ENCODE assay signal across 11 cellular contexts in genomic region chr13:66995366-66995663, GRCh38.
DNase-seq lines count a peak whose midpoint lies in the region; ATAC-seq, FAIRE-seq and TF ChIP-seq lines count a peak whose summit lies in the region.
"Had no signal": no experiment of that assay in that cellular context is flagged by ENCODE, and none has a peak within 500 bp of the region (broad histone marks: within the 10 kb centered on the region; RNA-seq: fewer than 3 reads in every experiment).

No MANE protein-coding gene starts in this region.

- H3K9ac ChIP-seq in Loucy (ENCODE audit: low read depth, low read length, poor library complexity, severe bottlenecking) (peak overlapping the region; percentile 17), colonic mucosa (ENCODE audit: low read depth in 2 of 2, low read length in 2 of 2) (no peak overlapping the region)

- peaks cover 8% of the 10 kb centered on the region; the same call in 1 of the 2 replicates for H3F3A ChIP-seq in Loucy (ENCODE audit: low read depth)

- H2AFZ ChIP-seq in Loucy (ENCODE audit: low read length), result peak overlapping the region; percentile 76

- H3K27ac ChIP-seq in small intestine (ENCODE audit: low read depth in 1 of 2, low read length in 1 of 2) (no peak overlapping the region), colonic mucosa (no peak overlapping the region)

- FAIRE-seq in small intestine (lab: Jason Lieb, UNC), result no peak
- FAIRE-seq: A204.1 had no signal

- no peaks in the 10 kb centered on the region for H3K79me2 ChIP-seq in Loucy (ENCODE audit: insufficient read depth, low read length)

- H3K27me3 ChIP-seq in Loucy (ENCODE audit: insufficient read depth, low read length, poor library complexity, severe bottlenecking), result no peaks in the 10 kb centered on the region
- no peaks in the 10 kb centered on the region for H3K27me3 ChIP-seq in small intestine (ENCODE audit: control insufficient read depth in 2 of 2, insufficient read depth in 2 of 2, low read length in 2 of 2)
- no peaks in the 10 kb centered on the region for H3K27me3 ChIP-seq in colonic mucosa

- DNase-seq in left ventricle myocardium superior, result no peak
- DNase-seq in left cardiac atrium, result no peak
- no peak for DNase-seq in small intestine
- no peak for DNase-seq in NCI-H2171 treated with DMSO at 0.1 percent for 48 hours (lab: John Stamatoyannopoulos, UW)
- no peak for DNase-seq in colonic mucosa
- DNase-seq in NCI-H187 (lab: John Stamatoyannopoulos, UW), result no peak
- DNase-seq: activated naive CD4-positive, alpha-beta T cell treated with anti-CD3 and anti-CD28 coated beads for 36 hours; effector memory CD4-positive, alpha-beta T cell had no signal

- peak; percentile 12 for ATAC-seq in left ventricle myocardium superior
- ATAC-seq in left cardiac atrium, result no peak
- peak; percentile 71 for ATAC-seq in HG02943 (IDR thresholded peaks at IDR 0.05; ENCODE audit: low read depth, unreplicated experiment)

- H3K9me3 ChIP-seq in Loucy (ENCODE audit: insufficient read depth, low read depth, low read length) (no peaks in the 10 kb centered on the region), small intestine (ENCODE audit: control insufficient read depth, low read depth) (no peaks in the 10 kb centered on the region), colonic mucosa (no peaks in the 10 kb centered on the region)

- no peaks in the 10 kb centered on the region for H4K20me1 ChIP-seq in Loucy (ENCODE audit: insufficient read depth, low read length, poor library complexity, severe bottlenecking)

- WGBS in small intestine, 3 donors, result 45 to 60% (median 58%) methylated on average over 1 of the region's 1 CpG

- H3K36me3 ChIP-seq in Loucy (ENCODE audit: insufficient read depth, low read length) (no peaks in the 10 kb centered on the region), small intestine (ENCODE audit: control insufficient read depth in 2 of 2, insufficient read depth in 2 of 2, low read length in 2 of 2) (no peaks in the 10 kb centered on the region), colonic mucosa (no peaks in the 10 kb centered on the region)

- TF ChIP-seq CTCF in Loucy (conservative IDR thresholded peaks at IDR 0.05; ENCODE audit: low read length) (no peak), colonic mucosa (IDR thresholded peaks at IDR 0.05) (no peak)

- peak overlapping the region; percentile 36 for H3K4me2 ChIP-seq in Loucy (ENCODE audit: low read depth, low read length, poor library complexity, severe bottlenecking)

- peak overlapping the region; percentile 13 for H3K4me3 ChIP-seq in Loucy (ENCODE audit: low read length, poor library complexity, severe bottlenecking)
- no peak overlapping the region for H3K4me3 ChIP-seq in small intestine (ENCODE audit: low read depth in 1 of 2, low read length in 2 of 2)
- no peak overlapping the region for H3K4me3 ChIP-seq in colonic mucosa

- intact Hi-C loops in left ventricle myocardium superior (cut with micrococcal nuclease), result no loop called here
- intact Hi-C loops in left cardiac atrium (cut with DNase I), result no loop called here
- intact Hi-C loops in colonic mucosa (cut with DNase I), result no loop called here

- peaks cover 33% of the 10 kb centered on the region for H3K4me1 ChIP-seq in Loucy (ENCODE audit: insufficient read depth, low read length, poor library complexity, severe bottlenecking)
- H3K4me1 ChIP-seq in small intestine (ENCODE audit: control insufficient read depth in 2 of 2, insufficient read depth in 1 of 2, low read depth in 1 of 2, low read length in 1 of 2), result peaks cover 0 to 3% of the 10 kb centered on the region in 2 donors
- H3K4me1 ChIP-seq in colonic mucosa, result no peaks in the 10 kb centered on the region

- no peaks in the 10 kb centered on the region for H3K9me2 ChIP-seq in Loucy (replicated peaks; ENCODE audit: low read depth, low read length)

Comparison
In these comparisons a context has a peak if more than half of its experiments do, and no peak if none do; other contexts are left out.
1. ATAC-seq: peak in left ventricle myocardium superior (single experiment) and HG02943 (single experiment); none in left cardiac atrium (0 of 2).